In genomic region chr10:8006274-8006999, GRCh38 we compare ENCODE assay signal across 20 cellular contexts. TPM values are rescaled to one million over a fixed set of nuclear protein-coding genes. Genes with fewer than 3 reads are reported as not detected.
A peak's percentile ranks its signal among the peaks of the same experiment; 100 is the strongest.
DNase-seq lines count a peak whose midpoint lies in the region; ATAC-seq, FAIRE-seq and TF ChIP-seq lines count a peak whose summit lies in the region.
"Had no signal": no experiment of that assay in that cellular context is flagged by ENCODE, and none has a peak within 500 bp of the region (broad histone marks: within the 10 kb centered on the region; RNA-seq: fewer than 3 reads in every experiment).

No MANE protein-coding gene starts in this region.

- H3K27ac ChIP-seq in neural progenitor cell: no peak overlapping the region
- no peak overlapping the region for H3K27ac ChIP-seq in substantia nigra (ENCODE audit: low read depth, low read length, poor library complexity, severe bottlenecking)
- H3K27ac ChIP-seq: colonic mucosa, SJSA1, vagina had no signal

- H3K27me3 ChIP-seq in neural progenitor cell: no peaks in the 10 kb centered on the region
- H3K27me3 ChIP-seq: colonic mucosa, MG63, SJSA1, vagina had no signal

- H3K27me3 Mint-ChIP-seq in neural progenitor cell (ENCODE audit: insufficient read depth, low read depth): no peaks in the 10 kb centered on the region
- H3K27me3 Mint-ChIP-seq: activated naive CD4-positive, alpha-beta T cell treated with anti-CD3 and anti-CD28 coated beads, Interleukin-2, amount 10 ng/mL, durations not matched to agents 7 days and 5 days; stimulated activated naive CD8-positive, alpha-beta T cell treated with anti-CD3 and anti-CD28 coated beads, Interleukin-15, amount 100 ng/mL, for 72 hours had no signal

- H3K79me2 ChIP-seq in neural progenitor cell (ENCODE audit: low read depth): no peaks in the 10 kb centered on the region

- TF ChIP-seq CTCF in neural progenitor cell (IDR thresholded peaks at IDR 0.05): no peak

- FAIRE-seq in GM18507 (lab: Jason Lieb, UNC): peak; percentile 55

- H2AFZ ChIP-seq in neural progenitor cell (replicated peaks): no peak overlapping the region

- no peak overlapping the region for H3K4me3 Mint-ChIP-seq in neural progenitor cell
- H3K4me3 Mint-ChIP-seq: activated naive CD4-positive, alpha-beta T cell treated with anti-CD3 and anti-CD28 coated beads, Interleukin-2, amount 10 ng/mL, durations not matched to agents 7 days and 5 days; HFFc6; natural killer cell; stimulated activated naive CD8-positive, alpha-beta T cell treated with anti-CD3 and anti-CD28 coated beads, Interleukin-15, amount 100 ng/mL, for 72 hours had no signal

- no peak for DNase-seq in GM18507 (ENCODE audit: extremely low spot score, insufficient read length, low read depth)
- DNase-seq in SIG-M5 (lab: John Stamatoyannopoulos, UW): peak; percentile 19
- DNase-seq in neural progenitor cell (ENCODE audit: low spot score): no peak
- no peak for DNase-seq in mesenteric fat pad (ENCODE audit: low spot score)
- DNase-seq in substantia nigra (lab: John Stamatoyannopoulos, UW): no peak
- no peak for DNase-seq in iPS-NIHi11 (ENCODE audit: low spot score)
- DNase-seq: activated naive CD4-positive, alpha-beta T cell treated with anti-CD3 and anti-CD28 coated beads, Interleukin-2, amount 10 ng/mL, durations not matched to agents 7 days and 5 days; Calu3; colonic mucosa; HFFc6; MG63; natural killer cell; NK-92 treated with Interleukin-12 subunit alpha and Interleukin-12 subunit beta, amount 100 ng/mL, for 24 hours; stimulated activated naive CD8-positive, alpha-beta T cell treated with anti-CD3 and anti-CD28 coated beads, Interleukin-15, amount 100 ng/mL, for 72 hours; T1000 had no signal

- no peaks in the 10 kb centered on the region for H4K20me1 ChIP-seq in neural progenitor cell (ENCODE audit: low read depth)

- peaks cover 7% of the 10 kb centered on the region for H3K36me3 Mint-ChIP-seq in neural progenitor cell

- no peak overlapping the region for H3K9ac ChIP-seq in neural progenitor cell

- no peaks in the 10 kb centered on the region for H3K4me1 Mint-ChIP-seq in neural progenitor cell
- H3K4me1 Mint-ChIP-seq: activated naive CD4-positive, alpha-beta T cell treated with anti-CD3 and anti-CD28 coated beads, Interleukin-2, amount 10 ng/mL, durations not matched to agents 7 days and 5 days; natural killer cell; stimulated activated naive CD8-positive, alpha-beta T cell treated with anti-CD3 and anti-CD28 coated beads, Interleukin-15, amount 100 ng/mL, for 72 hours had no signal

- H3K4me3 ChIP-seq in neural progenitor cell: no peak overlapping the region
- H3K4me3 ChIP-seq: colonic mucosa, lung, MG63, SJSA1, vagina had no signal

- ATAC-seq in GM21515 (IDR thresholded peaks at IDR 0.05; ENCODE audit: unreplicated experiment): peak; percentile 58
- peak; percentile 61 for ATAC-seq in HG03378 (IDR thresholded peaks at IDR 0.05; ENCODE audit: unreplicated experiment)
- ATAC-seq: natural killer cell; stimulated activated naive CD8-positive, alpha-beta T cell treated with anti-CD3 and anti-CD28 coated beads, Interleukin-15, amount 100 ng/mL, for 72 hours had no signal

- no peak overlapping the region for H3K4me2 ChIP-seq in neural progenitor cell

- peaks cover 3% of the 10 kb centered on the region for H3K36me3 ChIP-seq in neural progenitor cell
- H3K36me3 ChIP-seq: colonic mucosa, MG63, SJSA1 had no signal

- peaks cover 11% of the 10 kb centered on the region for H3K9me3 Mint-ChIP-seq in neural progenitor cell

- no peaks in the 10 kb centered on the region for H3F3A ChIP-seq in neural progenitor cell (ENCODE audit: low read depth)

- no peak overlapping the region for H3K27ac Mint-ChIP-seq in neural progenitor cell
- H3K27ac Mint-ChIP-seq: activated naive CD4-positive, alpha-beta T cell treated with anti-CD3 and anti-CD28 coated beads, Interleukin-2, amount 10 ng/mL, durations not matched to agents 7 days and 5 days; HFFc6; natural killer cell; stimulated activated naive CD8-positive, alpha-beta T cell treated with anti-CD3 and anti-CD28 coated beads, Interleukin-15, amount 100 ng/mL, for 72 hours had no signal

- no peaks in the 10 kb centered on the region for H3K9me3 ChIP-seq in neural progenitor cell (ENCODE audit: low read depth)
- H3K9me3 ChIP-seq: colonic mucosa, SJSA1 had no signal

- H3K4me1 ChIP-seq in neural progenitor cell: no peaks in the 10 kb centered on the region
- H3K4me1 ChIP-seq: colonic mucosa, SJSA1, vagina had no signal

RNA-seq across cellular contexts. Expression of gene GATA3, which starts 48.1 kb away (rescaled TPM):
- total RNA-seq in neural progenitor cell (ENCODE audit: low replicate concordance) (0.09 TPM in 1 of 2 replicates, not detected in the other), mesenteric fat pad (5.5 TPM)
- total RNA-seq: SJSA1 had no signal
